27 cellular contexts compared by ENCODE assay signal in the genomic region with DNA sequence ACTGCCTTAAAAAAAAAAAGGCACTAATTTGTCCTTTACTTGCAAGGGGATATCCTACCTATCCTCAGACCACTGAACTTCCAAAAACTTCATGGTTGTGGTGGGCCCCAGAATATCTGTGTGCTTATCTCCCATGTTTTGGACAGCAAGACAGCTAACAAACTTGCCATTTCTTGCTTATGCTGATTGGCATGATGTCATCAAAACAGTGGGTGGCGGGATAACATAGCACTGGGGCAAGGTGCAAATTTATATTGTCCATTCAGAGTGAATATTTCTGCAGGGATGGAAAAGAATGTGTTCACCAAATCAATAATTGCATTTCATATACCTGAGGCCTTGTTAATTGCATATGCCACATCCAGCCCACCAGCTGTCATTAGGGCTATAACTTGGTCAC.
"Had no signal": no experiment of that assay in that cellular context is flagged by ENCODE, and none has a peak within 500 bp of the region (broad histone marks: within the 10 kb centered on the region; RNA-seq: fewer than 3 reads in every experiment).

No MANE protein-coding gene starts in this region.

- H3K9me3 ChIP-seq: stomach, suprapubic skin, testis, thoracic aorta, thyroid gland, tibial artery, tibial nerve, transverse colon, upper lobe of left lung, upper lobe of right lung, uterus, vagina had no signal

- FAIRE-seq: urothelium cell line had no signal

- DNase-seq: stimulated activated CD4-positive, alpha-beta T cell treated with anti-CD3 and anti-CD28 coated beads, Interleukin-2, amount 100 ng/mL, for 48 hours; stimulated activated CD4-positive, alpha-beta T cell treated with anti-CD3 and anti-CD28 coated beads, Interleukin-4, amount 100 ng/mL, for 1 hour; stimulated activated CD4-positive, alpha-beta T cell treated with anti-CD3 and anti-CD28 coated beads, Interleukin-4, amount 100 ng/mL, for 24 hours; stimulated activated CD4-positive, alpha-beta T cell treated with anti-CD3 and anti-CD28 coated beads, Interleukin-4, amount 100 ng/mL, for 4 hours; stimulated activated CD8-positive, alpha-beta memory T cell treated with anti-CD3 and anti-CD28 coated beads, Interleukin-4, amount 100 ng/mL, for 48 hours; stimulated activated naive B cell treated with anti-CD40 and anti-IgM and Interleukin-4, amounts not matched to agents 10 μg/mL and 1 μg/mL and 100 μg/mL, for 72 hours; stimulated activated naive CD4-positive, alpha-beta T cell; stimulated activated naive CD4-positive, alpha-beta T cell treated with Interleukin-2 at 50 U/mL for 16 hours; stimulated activated naive CD8-positive, alpha-beta T cell treated with anti-CD3 and anti-CD28 coated beads, Interleukin-15, amount 100 ng/mL, for 72 hours; stimulated activated naive CD8-positive, alpha-beta T cell treated with anti-CD3 and anti-CD28 coated beads, Interleukin-15, Interleukin-2, amounts not matched to agents 100 U/mL and 50 U/mL, for 24 hours; stomach; substantia nigra; testis; thyroid gland; tibial artery; transverse colon; trophoblast cell; upper lobe of left lung; upper lobe of right lung; uterus had no signal

- H3K27ac ChIP-seq: stomach, suprapubic skin, testis, thoracic aorta, thyroid gland, tibial artery, tibial nerve, transverse colon, upper lobe of left lung, upper lobe of right lung, uterus, vagina had no signal

- ATAC-seq: stimulated activated effector memory CD8-positive, alpha-beta T cell treated with anti-CD3 and anti-CD28 coated beads, Interleukin-12 subunit alpha, Interleukin-12 subunit beta, amount 100 ng/mL, for 72 hours; stimulated activated memory B cell treated with anti-CD40 and anti-IgM and Interleukin-4, amounts not matched to agents 10 μg/mL and 1 μg/mL and 100 μg/mL, for 72 hours; stimulated activated naive B cell treated with anti-CD40 and anti-IgM and Interleukin-4, amounts not matched to agents 10 μg/mL and 1 μg/mL and 100 μg/mL, for 72 hours; stimulated activated naive CD8-positive, alpha-beta T cell treated with anti-CD3 and anti-CD28 coated beads, Interleukin-15, amount 100 ng/mL, for 72 hours; stimulated activated naive CD8-positive, alpha-beta T cell treated with anti-CD3 and anti-CD28 coated beads, Interleukin-15, Interleukin-2, amounts not matched to agents 100 U/mL and 50 U/mL, for 24 hours; upper lobe of right lung had no signal

- H3K4me1 ChIP-seq: testis, transverse colon, uterus, vagina had no signal

- H3K36me3 ChIP-seq: thyroid gland, transverse colon, upper lobe of right lung, uterus had no signal

- H3K4me3 ChIP-seq: stomach, suprapubic skin, testis, thoracic aorta, thyroid gland, tibial artery, tibial nerve, transverse colon, upper lobe of left lung, upper lobe of right lung, uterus, vagina had no signal

- H3K27me3 ChIP-seq: stomach, suprapubic skin, testis, thyroid gland, tibial artery, tibial nerve, transverse colon, upper lobe of left lung, upper lobe of right lung, uterus, vagina had no signal
